ENCODE assay signal across 1 cellular context in genomic region chr10:127872871-127873600, GRCh38.
TF ChIP-seq lines count a peak whose summit lies in the region.

No MANE protein-coding gene starts in this region.

TF ChIP-seq in GM12878, 131 proteins besides CTCF, POLR2A, EP300 and RAD21 (continued from another document):
- TF ChIP-seq ATF2 (IDR thresholded peaks at IDR 0.05; ENCODE audit: low read length): no peak
- no peak for TF ChIP-seq MXI1 (IDR thresholded peaks at IDR 0.05; ENCODE audit: low read depth, low read length)
- no peak for TF ChIP-seq HDAC2 (IDR thresholded peaks at IDR 0.05)
- no peak for TF ChIP-seq NRF1 (conservative IDR thresholded peaks at IDR 0.05; ENCODE audit: low read depth, low read length)
- TF ChIP-seq ZNF592 (IDR thresholded peaks at IDR 0.05): no peak
- TF ChIP-seq MAX (IDR thresholded peaks at IDR 0.05; ENCODE audit: low read depth, low read length): no peak
- TF ChIP-seq SIX5 (IDR thresholded peaks at IDR 0.05; ENCODE audit: low read depth, low read length, severe bottlenecking): no peak
- TF ChIP-seq NKRF (conservative IDR thresholded peaks at IDR 0.05): no peak
- TF ChIP-seq JUNB (IDR thresholded peaks at IDR 0.05): no peak
- no peak for TF ChIP-seq BACH1 (IDR thresholded peaks at IDR 0.05; ENCODE audit: borderline replicate concordance)
